12 cellular contexts compared by ENCODE assay signal in the genomic region with DNA sequence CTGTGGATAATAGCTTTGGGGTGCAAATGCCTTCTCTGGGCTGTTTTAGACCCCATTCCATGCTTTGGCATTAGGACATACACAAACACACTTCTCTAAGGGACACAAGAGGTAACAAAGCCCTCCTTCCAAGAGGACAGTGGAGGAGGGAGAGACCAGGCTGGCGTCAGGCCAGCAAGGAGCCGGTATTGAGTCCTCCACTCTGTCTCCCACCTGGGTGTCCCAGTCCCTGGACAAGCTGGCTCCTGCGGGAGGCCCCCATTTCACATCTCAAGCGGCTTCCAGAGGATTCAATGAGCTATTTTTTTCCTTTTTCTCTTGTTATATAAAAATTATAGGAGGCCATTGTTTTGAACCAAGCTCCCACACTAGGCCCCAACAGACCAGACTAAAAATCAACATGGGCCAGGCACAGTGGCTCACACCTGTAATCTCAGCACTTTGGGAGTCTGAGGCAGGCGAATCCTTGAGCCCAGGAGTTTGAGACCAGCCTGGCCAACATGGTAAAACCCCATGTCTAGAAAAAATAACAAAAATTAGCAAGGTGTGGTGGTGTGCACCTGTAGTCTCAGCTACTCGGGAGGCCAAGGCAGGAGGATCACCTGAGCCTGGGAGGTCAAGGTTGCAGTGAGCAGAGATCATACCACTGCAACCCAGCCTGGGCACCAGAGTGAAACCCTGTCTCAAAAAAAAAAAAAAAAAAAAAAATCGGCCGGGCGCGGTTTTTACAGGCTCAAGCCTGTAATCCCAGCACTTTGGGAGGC.
DNase-seq lines count a peak whose midpoint lies in the region; ATAC-seq and TF ChIP-seq lines count a peak whose summit lies in the region.
"Had no signal": no experiment of that assay in that cellular context is flagged by ENCODE, and none has a peak within 500 bp of the region (broad histone marks: within the 10 kb centered on the region; RNA-seq: fewer than 3 reads in every experiment).

No MANE protein-coding gene starts in this region.

- no peak overlapping the region for H3K4me3 ChIP-seq in right atrium auricular region
- H3K4me3 ChIP-seq in endodermal cell (ENCODE audit: low read length): no peak overlapping the region
- H3K4me3 ChIP-seq in parathyroid adenoma (ENCODE audit: low read depth, low read length): no peak overlapping the region
- H3K4me3 ChIP-seq in vagina: no peak overlapping the region

- no peak overlapping the region for H3K27ac Mint-ChIP-seq in endodermal cell
- no peak overlapping the region for H3K27ac Mint-ChIP-seq in activated naive CD4-positive, alpha-beta T cell treated with anti-CD3 and anti-CD28 coated beads for 36 hours

- intact Hi-C loops in left ventricle myocardium superior (cut with micrococcal nuclease) (loop anchor here (10.0 kb wide), 1 partner anchor 381 kb away; no protein-coding TSS in a partner anchor), vagina (cut with DNase I) (loop anchor here (10.0 kb wide), 1 partner anchor 451 kb away; no protein-coding TSS in a partner anchor)
- intact Hi-C loops in activated naive CD4-positive, alpha-beta T cell treated with anti-CD3 and anti-CD28 coated beads for 36 hours (cut with micrococcal nuclease): loop anchor here (10.0 kb wide), 1 partner anchor 581 kb away; no protein-coding TSS in a partner anchor

- no peak overlapping the region for H3K4me3 Mint-ChIP-seq in endodermal cell
- H3K4me3 Mint-ChIP-seq in activated naive CD4-positive, alpha-beta T cell treated with anti-CD3 and anti-CD28 coated beads for 36 hours: no peak overlapping the region

- H3K9ac ChIP-seq in endodermal cell (ENCODE audit: extremely low read depth, low read length, poor library complexity, severe bottlenecking) (no peak overlapping the region), parathyroid adenoma (no peak overlapping the region)
- H3K9ac ChIP-seq: KMS-11 had no signal

- DNase-seq in right atrium auricular region (ENCODE audit: low spot score) (no peak), left ventricle myocardium superior (no peak), endodermal cell (peak; percentile 34), vagina (ENCODE audit: extremely low spot score in 2 of 2) (no peak)
- DNase-seq in activated naive CD4-positive, alpha-beta T cell treated with Interleukin-2 at 50 U/mL for 16 hours: no peak
- DNase-seq in activated naive CD4-positive, alpha-beta T cell treated with anti-CD3 and anti-CD28 coated beads for 36 hours: no peak
- DNase-seq: mammary epithelial cell; NCI-H2107; stimulated activated CD4-positive, alpha-beta T cell treated with anti-CD3 and anti-CD28 coated beads, Interleukin-12 subunit alpha, Interleukin-12 subunit beta, amount 100 ng/mL, for 4 hours had no signal

- H3K36me3 ChIP-seq in right atrium auricular region: no peaks in the 10 kb centered on the region
- H3K36me3 ChIP-seq in endodermal cell (ENCODE audit: control insufficient read depth, insufficient read depth, low read length): no peaks in the 10 kb centered on the region
- no peaks in the 10 kb centered on the region for H3K36me3 ChIP-seq in parathyroid adenoma (ENCODE audit: control insufficient read depth, insufficient read depth, low read length)
- no peaks in the 10 kb centered on the region for H3K36me3 ChIP-seq in vagina

- H3K4me1 ChIP-seq in right atrium auricular region (peaks cover 0 to 52% of the 10 kb centered on the region in 2 donors), endodermal cell (ENCODE audit: control insufficient read depth, insufficient read depth, low read length) (peaks cover 8% of the 10 kb centered on the region), parathyroid adenoma (peaks cover 13% of the 10 kb centered on the region), vagina (peaks cover 72% of the 10 kb centered on the region)

- H3K36me3 Mint-ChIP-seq in endodermal cell (ENCODE audit: low read depth): no peaks in the 10 kb centered on the region
- H3K36me3 Mint-ChIP-seq in activated naive CD4-positive, alpha-beta T cell treated with anti-CD3 and anti-CD28 coated beads for 36 hours (ENCODE audit: low read depth): no peaks in the 10 kb centered on the region

- WGBS in endodermal cell (ENCODE audit: insufficient coverage in 1 of 2, insufficient read length in 1 of 2), 2 experiments: 96 to 100% methylated on average over 1 to 8 of the region's 10 CpGs

- CTCF ChIA-PET in activated naive CD4-positive, alpha-beta T cell treated with anti-CD3 and anti-CD28 coated beads for 36 hours (lab: Charles Lee): no interaction called here

- no peaks in the 10 kb centered on the region for H3K9me3 Mint-ChIP-seq in endodermal cell
- H3K9me3 Mint-ChIP-seq in activated naive CD4-positive, alpha-beta T cell treated with anti-CD3 and anti-CD28 coated beads for 36 hours: no peaks in the 10 kb centered on the region

- H3K9me3 ChIP-seq in right atrium auricular region: no peaks in the 10 kb centered on the region
- no peaks in the 10 kb centered on the region for H3K9me3 ChIP-seq in endodermal cell (ENCODE audit: control insufficient read depth, low read length)
- no peaks in the 10 kb centered on the region for H3K9me3 ChIP-seq in parathyroid adenoma (ENCODE audit: control insufficient read depth, low read length)
- no peaks in the 10 kb centered on the region for H3K9me3 ChIP-seq in vagina

- H3K27me3 Mint-ChIP-seq in endodermal cell (ENCODE audit: insufficient read depth): no peaks in the 10 kb centered on the region
- H3K27me3 Mint-ChIP-seq in activated naive CD4-positive, alpha-beta T cell treated with anti-CD3 and anti-CD28 coated beads for 36 hours (ENCODE audit: low read depth): no peaks in the 10 kb centered on the region

- no peaks in the 10 kb centered on the region for H3K79me2 ChIP-seq in parathyroid adenoma

- peaks cover 30% of the 10 kb centered on the region for H3K4me1 Mint-ChIP-seq in endodermal cell
- peaks cover 69% of the 10 kb centered on the region for H3K4me1 Mint-ChIP-seq in activated naive CD4-positive, alpha-beta T cell treated with anti-CD3 and anti-CD28 coated beads for 36 hours (ENCODE audit: low read depth)

- no peak overlapping the region for H2AFZ ChIP-seq in parathyroid adenoma

- H3K27me3 ChIP-seq in right atrium auricular region (no peaks in the 10 kb centered on the region), endodermal cell (ENCODE audit: control insufficient read depth, insufficient read depth, low read length, poor library complexity, severe bottlenecking) (no peaks in the 10 kb centered on the region), parathyroid adenoma (ENCODE audit: control insufficient read depth, insufficient read depth, low read length) (no peaks in the 10 kb centered on the region), vagina (no peaks in the 10 kb centered on the region)

- ATAC-seq in left ventricle myocardium superior (no peak), HG03139 (IDR thresholded peaks at IDR 0.05; ENCODE audit: unreplicated experiment) (no peak)

- no peak for TF ChIP-seq POLR2A in vagina (IDR thresholded peaks at IDR 0.05)

- no peak for TF ChIP-seq CTCF in right atrium auricular region (IDR thresholded peaks at IDR 0.05)
- TF ChIP-seq CTCF in endodermal cell (conservative IDR thresholded peaks at IDR 0.05): no peak
- no peak for TF ChIP-seq CTCF in parathyroid adenoma (IDR thresholded peaks at IDR 0.05)
- no peak for TF ChIP-seq CTCF in vagina (IDR thresholded peaks at IDR 0.05)

- no peak overlapping the region for H3K4me2 ChIP-seq in parathyroid adenoma (ENCODE audit: low read length)
- H3K4me2 ChIP-seq: KMS-11 had no signal

- H3K27ac ChIP-seq in right atrium auricular region (peak overlapping the region; percentile 87 to 96), endodermal cell (ENCODE audit: low read depth, low read length) (no peak overlapping the region), parathyroid adenoma (peak overlapping the region; percentile 39), vagina (peak overlapping the region; percentile 86)
- H3K27ac ChIP-seq: KMS-11 had no signal
